In the genomic region with DNA sequence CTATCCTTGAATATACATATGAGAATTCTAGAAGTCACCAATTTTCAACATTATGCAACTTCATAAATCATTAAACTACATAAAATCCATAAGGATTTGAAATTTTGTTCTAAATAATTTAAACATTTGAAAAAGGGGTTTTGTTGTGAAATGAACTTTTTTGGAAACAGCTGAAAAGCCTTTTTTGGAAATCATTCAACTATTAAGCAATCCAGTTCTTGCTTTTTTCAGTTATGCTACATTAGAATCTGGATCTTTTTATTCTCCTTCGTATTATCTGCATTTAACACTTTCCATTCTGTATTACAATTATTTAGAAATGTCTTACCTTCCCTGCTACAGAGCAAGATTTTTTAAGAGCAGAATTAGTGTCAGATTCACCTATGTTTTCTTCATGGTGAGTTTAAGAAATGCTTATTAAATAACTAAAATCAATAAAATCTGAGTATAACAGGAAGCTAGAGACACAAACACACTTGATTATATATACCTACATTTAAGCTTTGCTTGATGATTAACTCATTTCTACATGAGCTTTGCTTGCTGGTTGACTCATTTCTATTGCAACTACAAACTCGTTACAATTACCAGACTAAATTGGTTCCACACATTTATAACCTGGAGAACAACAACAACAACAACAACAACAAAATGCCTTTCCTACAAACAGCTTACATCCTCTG, we compare ENCODE assay signal across 2 cellular contexts.
TF ChIP-seq lines count a peak whose summit lies in the region.

No MANE protein-coding gene starts in this region.

TF ChIP-seq in A549, 52 proteins besides CTCF, POLR2A, EP300 and RAD21:
- TF ChIP-seq MAZ (IDR thresholded peaks at IDR 0.05; ENCODE audit: borderline replicate concordance, low read depth, low read length), result no peak
- TF ChIP-seq CBX8 (IDR thresholded peaks at IDR 0.05), result no peak
- no peak for TF ChIP-seq NR3C1 (IDR thresholded peaks at IDR 0.05)
- TF ChIP-seq ZFP36 (IDR thresholded peaks at IDR 0.05; ENCODE audit: borderline replicate concordance, partially characterized antibody), result no peak
- no peak for TF ChIP-seq GATA3 (IDR thresholded peaks at IDR 0.05; ENCODE audit: borderline replicate concordance)
- TF ChIP-seq, protein P1, sequence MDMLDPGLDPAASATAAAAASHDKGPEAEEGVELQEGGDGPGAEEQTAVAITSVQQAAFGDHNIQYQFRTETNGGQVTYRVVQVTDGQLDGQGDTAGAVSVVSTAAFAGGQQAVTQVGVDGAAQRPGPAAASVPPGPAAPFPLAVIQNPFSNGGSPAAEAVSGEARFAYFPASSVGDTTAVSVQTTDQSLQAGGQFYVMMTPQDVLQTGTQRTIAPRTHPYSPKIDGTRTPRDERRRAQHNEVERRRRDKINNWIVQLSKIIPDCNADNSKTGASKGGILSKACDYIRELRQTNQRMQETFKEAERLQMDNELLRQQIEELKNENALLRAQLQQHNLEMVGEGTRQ (IDR thresholded peaks at IDR 0.05), result no peak
- TF ChIP-seq, protein P2, sequence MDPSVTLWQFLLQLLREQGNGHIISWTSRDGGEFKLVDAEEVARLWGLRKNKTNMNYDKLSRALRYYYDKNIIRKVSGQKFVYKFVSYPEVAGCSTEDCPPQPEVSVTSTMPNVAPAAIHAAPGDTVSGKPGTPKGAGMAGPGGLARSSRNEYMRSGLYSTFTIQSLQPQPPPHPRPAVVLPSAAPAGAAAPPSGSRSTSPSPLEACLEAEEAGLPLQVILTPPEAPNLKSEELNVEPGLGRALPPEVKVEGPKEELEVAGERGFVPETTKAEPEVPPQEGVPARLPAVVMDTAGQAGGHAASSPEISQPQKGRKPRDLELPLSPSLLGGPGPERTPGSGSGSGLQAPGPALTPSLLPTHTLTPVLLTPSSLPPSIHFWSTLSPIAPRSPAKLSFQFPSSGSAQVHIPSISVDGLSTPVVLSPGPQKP (IDR thresholded peaks at IDR 0.05; ENCODE audit: low read depth, low read length), result no peak
- TF ChIP-seq CEBPB (IDR thresholded peaks at IDR 0.05), result peak in 1 of 2 experiments; percentile 24; a peak in 1 of 4 replicates
TF ChIP-seq in A549: peak in this region for 1.

TF ChIP-seq in IMR-90, 13 proteins besides CTCF, POLR2A, EP300 and RAD21:
- TF ChIP-seq CEBPB (IDR thresholded peaks at IDR 0.05; ENCODE audit: low read depth, low read length), result peak; percentile 52; the same call in 1 of the 2 replicates
- no peak for TF ChIP-seq RCOR1 (IDR thresholded peaks at IDR 0.05; ENCODE audit: insufficient replicate concordance, low read length)
